In the genomic region with DNA sequence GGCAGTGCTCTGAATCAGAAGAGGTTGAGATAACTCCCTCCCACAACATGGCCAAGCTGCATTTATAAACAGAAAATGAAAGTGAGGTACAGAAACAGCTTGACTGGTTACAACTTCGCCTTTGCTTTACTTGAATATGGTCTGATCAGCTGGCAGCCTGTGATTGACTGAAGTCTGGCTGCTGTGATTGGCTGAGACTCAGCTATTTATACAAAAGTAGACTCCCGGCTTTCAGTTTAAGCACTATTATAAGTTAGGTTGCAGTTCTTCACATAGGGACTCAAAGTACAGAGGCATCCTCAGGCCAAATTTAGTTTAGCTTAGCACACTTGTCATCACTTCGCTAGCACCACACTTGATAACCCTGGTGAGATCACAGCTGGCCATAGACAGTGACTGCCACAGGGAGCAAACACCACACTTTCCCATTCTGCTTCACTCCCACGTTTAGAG, we compare ENCODE assay signal across 8 cellular contexts.
A peak's percentile ranks its signal among the peaks of the same experiment; 100 is the strongest.
DNase-seq lines count a peak whose midpoint lies in the region; ATAC-seq lines count a peak whose summit lies in the region.

No MANE protein-coding gene starts in this region.

- peak; percentile 56 for DNase-seq in activated CD8-positive, alpha-beta memory T cell treated with anti-CD3 and anti-CD28 coated beads, Interleukin-2, amount 10 ng/mL, durations not matched to agents 7 days and 5 days
- no peak for DNase-seq in activated CD8-positive, alpha-beta memory T cell treated with anti-CD3 and anti-CD28 coated beads for 24 hours
- DNase-seq in T-cell (peak in 6 of 34 experiments; percentile 2 to 16 (median 6)), hepatic stellate cell (ENCODE audit: low spot score) (peak; percentile 11), NCI-H446 treated with DMSO at 0.1 percent for 48 hours (lab: John Stamatoyannopoulos, UW) (no peak), posterior vena cava (ENCODE audit: low spot score) (no peak), amniotic stem cell (lab: John Stamatoyannopoulos, UW) (no peak)

- CTCF ChIA-PET in activated CD8-positive, alpha-beta memory T cell treated with anti-CD3 and anti-CD28 coated beads, Interleukin-2, amount 10 ng/mL, durations not matched to agents 7 days and 5 days (lab: Charles Lee), result no interaction called here
- CTCF ChIA-PET in T-cell (lab: Charles Lee), result interaction anchor here in 1 of 2 donors (0.7 kb wide), 1 partner anchor 443 kb away, joined by 3 read pairs; no protein-coding TSS in a partner anchor

- peak overlapping the region; percentile 42 for H3K4me3 Mint-ChIP-seq in activated CD8-positive, alpha-beta memory T cell treated with anti-CD3 and anti-CD28 coated beads, Interleukin-2, amount 10 ng/mL, durations not matched to agents 7 days and 5 days
- peak overlapping the region in 2 of 3 donors; percentile 26 to 49 for H3K4me3 Mint-ChIP-seq in T-cell

- peaks cover 11% of the 10 kb centered on the region for H3K4me1 Mint-ChIP-seq in activated CD8-positive, alpha-beta memory T cell treated with anti-CD3 and anti-CD28 coated beads, Interleukin-2, amount 10 ng/mL, durations not matched to agents 7 days and 5 days
- peaks cover 7 to 14% (median 9%) of the 10 kb centered on the region in 3 donors for H3K4me1 Mint-ChIP-seq in T-cell

- ATAC-seq in activated CD8-positive, alpha-beta memory T cell treated with anti-CD3 and anti-CD28 coated beads, Interleukin-2, amount 10 ng/mL, durations not matched to agents 7 days and 5 days, result peak; percentile 98
- peak; percentile 94 for ATAC-seq in HG02943 (IDR thresholded peaks at IDR 0.05; ENCODE audit: low read depth, unreplicated experiment)
- peak; percentile 41 to 79 (median 59) for ATAC-seq in T-cell (replicated peaks in 1 of 4)

- H3K27ac Mint-ChIP-seq in activated CD8-positive, alpha-beta memory T cell treated with anti-CD3 and anti-CD28 coated beads, Interleukin-2, amount 10 ng/mL, durations not matched to agents 7 days and 5 days, result peak overlapping the region; percentile 75
- H3K27ac Mint-ChIP-seq in T-cell, result peak overlapping the region; percentile 46 to 51

- POLR2A ChIA-PET in T-cell (lab: Charles Lee), result interaction anchor here in 1 of 2 donors (0.5 kb wide), 1 partner anchor 11 kb away, joined by 4 read pairs; no protein-coding TSS in a partner anchor

- intact Hi-C loops in posterior vena cava (cut with DNase I), result no loop called here

- peaks cover 2% of the 10 kb centered on the region for H3K36me3 Mint-ChIP-seq in activated CD8-positive, alpha-beta memory T cell treated with anti-CD3 and anti-CD28 coated beads, Interleukin-2, amount 10 ng/mL, durations not matched to agents 7 days and 5 days
- no peaks in the 10 kb centered on the region for H3K36me3 Mint-ChIP-seq in T-cell

- no peaks in the 10 kb centered on the region for H3K27me3 Mint-ChIP-seq in activated CD8-positive, alpha-beta memory T cell treated with anti-CD3 and anti-CD28 coated beads, Interleukin-2, amount 10 ng/mL, durations not matched to agents 7 days and 5 days
- H3K27me3 Mint-ChIP-seq in T-cell, result peaks cover 0 to 3% of the 10 kb centered on the region in 2 donors

- peaks cover 9% of the 10 kb centered on the region for H3K9me3 Mint-ChIP-seq in activated CD8-positive, alpha-beta memory T cell treated with anti-CD3 and anti-CD28 coated beads, Interleukin-2, amount 10 ng/mL, durations not matched to agents 7 days and 5 days (ENCODE audit: low read depth)
- peaks cover 0 to 6% (median 2%) of the 10 kb centered on the region in 3 donors for H3K9me3 Mint-ChIP-seq in T-cell

Comparison
In these comparisons a context has a peak if more than half of its experiments do, and no peak if none do; other contexts are left out.
1. DNase-seq: peak in activated CD8-positive, alpha-beta memory T cell treated with anti-CD3 and anti-CD28 coated beads, Interleukin-2, amount 10 ng/mL, durations not matched to agents 7 days and 5 days (single experiment) and hepatic stellate cell (single experiment); none in activated CD8-positive, alpha-beta memory T cell treated with anti-CD3 and anti-CD28 coated beads for 24 hours (single experiment), NCI-H446 treated with DMSO at 0.1 percent for 48 hours (single experiment), posterior vena cava (single experiment) and amniotic stem cell (single experiment).
2. Peak in every context shown above with its lines, with median percentiles within 50 percentile points of each other: ATAC-seq.